ENCODE assay signal across 30 cellular contexts in genomic region chr1:240349695-240350094, GRCh38.
"Had no signal": no experiment of that assay in that cellular context is flagged by ENCODE, and none has a peak within 500 bp of the region (broad histone marks: within the 10 kb centered on the region; RNA-seq: fewer than 3 reads in every experiment).

No MANE protein-coding gene starts in this region.

- H3K36me3 Mint-ChIP-seq: immature natural killer cell, natural killer cell had no signal

- H3K27me3 Mint-ChIP-seq: progenitor cell of endocrine pancreas; stimulated activated naive CD8-positive, alpha-beta T cell treated with anti-CD3 and anti-CD28 coated beads, Interleukin-15, amount 100 ng/mL, for 72 hours had no signal

- H3K27me3 ChIP-seq: dorsolateral prefrontal cortex, right lobe of liver, suprapubic skin, transverse colon, upper lobe of right lung, uterus had no signal

- H3K4me1 ChIP-seq: lower lobe of right lung, parathyroid adenoma, right lobe of liver, suprapubic skin, upper lobe of right lung, uterus had no signal

- H3K9me3 ChIP-seq: lower lobe of right lung, right lobe of liver, suprapubic skin, transverse colon, upper lobe of right lung, uterus had no signal

- H3K79me2 ChIP-seq: parathyroid adenoma had no signal

- DNase-seq: dorsolateral prefrontal cortex; effector CD4-positive, alpha-beta T cell; endodermal cell; hypothalamus; immature natural killer cell; islet precursor cell; kidney glomerular epithelial cell; left colon; left ventricle myocardium superior; lower lobe of right lung; natural killer cell; occipital lobe; right lobe of liver; small intestine; stimulated activated CD4-positive, alpha-beta T cell treated with anti-CD3 and anti-CD28 coated beads, Interleukin-12 subunit alpha, Interleukin-12 subunit beta, amount 100 ng/mL, for 4 hours; stimulated activated CD4-positive, alpha-beta T cell treated with anti-CD3 and anti-CD28 coated beads, Interleukin-1b, Interleukin-23, amount 100 ng/mL, for 48 hours; stimulated activated CD4-positive, alpha-beta T cell treated with anti-CD3 and anti-CD28 coated beads, Interleukin-4, amount 100 ng/mL, for 1 hour; stimulated activated CD8-positive, alpha-beta memory T cell treated with anti-CD3 and anti-CD28 coated beads, Interleukin-4, amount 100 ng/mL, for 48 hours; stimulated activated naive CD4-positive, alpha-beta T cell; stimulated activated naive CD8-positive, alpha-beta T cell treated with anti-CD3 and anti-CD28 coated beads, Interleukin-15, amount 100 ng/mL, for 72 hours; transverse colon; upper lobe of right lung; uterus had no signal

- H3K36me3 ChIP-seq: lower lobe of right lung, right lobe of liver, suprapubic skin, transverse colon, upper lobe of right lung, uterus had no signal

- H3K4me3 Mint-ChIP-seq: endodermal cell; immature natural killer cell; natural killer cell; stimulated activated naive CD8-positive, alpha-beta T cell treated with anti-CD3 and anti-CD28 coated beads, Interleukin-15, amount 100 ng/mL, for 72 hours had no signal

- H3K4me3 ChIP-seq: dorsolateral prefrontal cortex, lower lobe of right lung, right lobe of liver, suprapubic skin, transverse colon, upper lobe of right lung, uterus had no signal

- H3K9ac ChIP-seq: parathyroid adenoma had no signal

- H3K4me1 Mint-ChIP-seq: immature natural killer cell; natural killer cell; stimulated activated naive CD8-positive, alpha-beta T cell treated with anti-CD3 and anti-CD28 coated beads, Interleukin-15, amount 100 ng/mL, for 72 hours had no signal

- H3K9me3 Mint-ChIP-seq: endodermal cell had no signal

- H3K27ac ChIP-seq: dorsolateral prefrontal cortex, epithelial cell of prostate, lower lobe of right lung, parathyroid adenoma, right lobe of liver, suprapubic skin, transverse colon, upper lobe of right lung had no signal

- ATAC-seq: esophagus mucosa; left colon; left ventricle myocardium superior; lower lobe of right lung; natural killer cell; right lobe of liver; stimulated activated naive CD8-positive, alpha-beta T cell treated with anti-CD3 and anti-CD28 coated beads, Interleukin-15, amount 100 ng/mL, for 72 hours; upper lobe of right lung had no signal

- H2AFZ ChIP-seq: parathyroid adenoma had no signal

- FAIRE-seq: colon, frontal cortex, small intestine had no signal

- H3K27ac Mint-ChIP-seq: endodermal cell; immature natural killer cell; natural killer cell; progenitor cell of endocrine pancreas; stimulated activated naive CD8-positive, alpha-beta T cell treated with anti-CD3 and anti-CD28 coated beads, Interleukin-15, amount 100 ng/mL, for 72 hours had no signal
